In the genomic region with DNA sequence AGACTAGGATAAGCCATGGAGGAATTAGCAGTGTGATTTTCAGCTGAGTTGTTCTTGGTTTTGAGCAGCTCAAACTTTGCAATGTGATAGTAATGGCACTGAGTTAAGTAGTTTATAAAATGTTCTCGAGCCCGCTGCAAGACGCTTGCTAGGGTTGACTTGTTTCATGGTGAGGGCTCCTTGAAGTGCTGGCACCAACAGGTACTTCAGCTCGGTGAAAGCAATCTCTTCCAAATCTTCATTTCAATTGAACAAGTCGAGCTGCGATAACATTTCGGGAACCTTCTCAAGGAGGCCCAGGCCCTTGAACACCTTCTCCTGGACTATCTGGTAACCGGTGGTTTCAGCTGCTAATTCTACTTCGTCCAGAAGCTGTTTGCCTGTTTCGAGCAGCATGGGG, we compare ENCODE assay signal across 27 cellular contexts. TPM values are rescaled to one million over a fixed set of nuclear protein-coding genes. Genes with fewer than 3 reads are reported as not detected.
DNase-seq lines count a peak whose midpoint lies in the region; ATAC-seq, FAIRE-seq and TF ChIP-seq lines count a peak whose summit lies in the region.
"Had no signal": no experiment of that assay in that cellular context is flagged by ENCODE, and none has a peak within 500 bp of the region (broad histone marks: within the 10 kb centered on the region; RNA-seq: fewer than 3 reads in every experiment).

No MANE protein-coding gene starts in this region.

- no peak overlapping the region for H2BK120ac ChIP-seq in neuronal stem cell (ENCODE audit: low read depth, low read length)

- H3K27me3 ChIP-seq in K562 (ENCODE audit: control insufficient read depth in 2 of 2, insufficient read depth in 2 of 2, low read length in 2 of 2) (peaks cover 28 to 30% of the 10 kb centered on the region in 2 experiments), neuronal stem cell (ENCODE audit: control insufficient read depth in 3 of 3, insufficient read depth in 3 of 3, low read depth in 1 of 3, low read length in 3 of 3) (peaks cover 0 to 9% (median 0%) of the 10 kb centered on the region in 3 experiments)
- H3K27me3 ChIP-seq: BE2C, BLaER1 had no signal

- DNase-seq in DMS79 (lab: John Stamatoyannopoulos, UW) (peak; percentile 53), DMS79 treated with DMSO at 0.1 percent for 48 hours (lab: John Stamatoyannopoulos, UW) (peak; percentile 39), K562 (ENCODE audit: extremely low read depth in 1 of 4, low spot score in 3 of 4) (no peak), neuronal stem cell (ENCODE audit: low spot score) (no peak), NCI-H748 treated with DMSO at 0.1 percent for 48 hours (lab: John Stamatoyannopoulos, UW) (no peak), SKM-1 (lab: John Stamatoyannopoulos, UW; ENCODE audit: unreplicated experiment) (no peak)
- DNase-seq: 8988T; ACHN; BE2C; C1 segment of cervical spinal cord; CD4-positive, alpha-beta memory T cell; CD4-positive, CD25-positive, alpha-beta regulatory T cell; CD8-positive, alpha-beta memory T cell; COR-L47; DMS 273 treated with DMSO at 0.1 percent for 48 hours; DMS153; DMS53; DND-41; EL; GDM1 had no signal

- no peak overlapping the region for H3K18ac ChIP-seq in neuronal stem cell (ENCODE audit: low read length)

- H4K91ac ChIP-seq in neuronal stem cell (ENCODE audit: low read depth, low read length, poor library complexity): no peak overlapping the region

- TF ChIP-seq EP300 in K562 (IDR thresholded peaks at IDR 0.05; ENCODE audit: low read length): no peak

- ATAC-seq in K562: no peak; the same call in 2 of the 3 replicates
- no peak for ATAC-seq in GM18907 (IDR thresholded peaks at IDR 0.05; ENCODE audit: unreplicated experiment)
- ATAC-seq in GM18520 (IDR thresholded peaks at IDR 0.05; ENCODE audit: unreplicated experiment): no peak
- ATAC-seq: GM12878 had no signal

- H3K27ac ChIP-seq in K562 (ENCODE audit: extremely low read depth, low read depth, low read length): no peak overlapping the region
- H3K27ac ChIP-seq in neuronal stem cell (replicated peaks; ENCODE audit: low read length): no peak overlapping the region
- H3K27ac ChIP-seq: BLaER1 had no signal

- H3K4me1 ChIP-seq in K562 (replicated peaks in 1 of 2; ENCODE audit: control insufficient read depth in 2 of 2, insufficient read depth in 2 of 2, low read length in 2 of 2) (peaks cover 0 to 4% of the 10 kb centered on the region in 2 experiments; a peak in 1 of 5 replicates), neuronal stem cell (ENCODE audit: control insufficient read depth in 2 of 2, insufficient read depth in 1 of 2, low read depth in 1 of 2, low read length in 2 of 2) (no peaks in the 10 kb centered on the region)
- H3K4me1 ChIP-seq: BE2C, BLaER1 had no signal

- H3K79me1 ChIP-seq in neuronal stem cell (ENCODE audit: low read depth, low read length): no peaks in the 10 kb centered on the region

- no peak overlapping the region for H3K9ac ChIP-seq in K562 (ENCODE audit: insufficient read depth in 1 of 2, low read depth in 2 of 2, low read length in 2 of 2)
- no peak overlapping the region for H3K9ac ChIP-seq in neuronal stem cell (ENCODE audit: low read depth, low read length, poor library complexity)
- H3K9ac ChIP-seq: BLaER1 had no signal

- no peak overlapping the region for H2AK5ac ChIP-seq in neuronal stem cell (ENCODE audit: low read depth, low read length)

- no peak overlapping the region for H2BK12ac ChIP-seq in neuronal stem cell (ENCODE audit: low read length)

- H2BK15ac ChIP-seq in neuronal stem cell (ENCODE audit: low read length): no peak overlapping the region

- intact Hi-C loops in K562 (cut with micrococcal nuclease): no loop called here

- H3K23ac ChIP-seq in neuronal stem cell (ENCODE audit: low read depth, low read length, poor library complexity): no peak overlapping the region

- no peaks in the 10 kb centered on the region for H3K9me1 ChIP-seq in K562 (ENCODE audit: control insufficient read depth, insufficient read depth, low read length)

- H3K4me3 ChIP-seq in K562 (no peak overlapping the region), neuronal stem cell (ENCODE audit: low read length in 2 of 2) (no peak overlapping the region)
- H3K4me3 ChIP-seq: BLaER1, GM12878 had no signal

- CTCF ChIA-PET in K562 (lab: Yijun Ruan, JAX; ENCODE audit: low intra/inter-chr PET ratio): no interaction called here

- TF ChIP-seq RAD21 in K562 (CRISPR knock-in tag; conservative IDR thresholded peaks at IDR 0.05 in 1 of 2, IDR thresholded peaks at IDR 0.05 in 1 of 2): no peak

- TF ChIP-seq CTCF in K562 (IDR thresholded peaks at IDR 0.05 in 2 of 3, conservative IDR thresholded peaks at IDR 0.05 in 1 of 3; ENCODE audit: insufficient read depth in 2 of 3, low read depth in 1 of 3, low read length in 3 of 3): no peak

- H3K9me3 ChIP-seq in K562 (replicated peaks; ENCODE audit: control insufficient read depth, insufficient read depth, low read depth, low read length) (no peaks in the 10 kb centered on the region), neuronal stem cell (replicated peaks in 1 of 2; ENCODE audit: control insufficient read depth in 2 of 2, insufficient read depth in 1 of 2, low read depth in 1 of 2, low read length in 2 of 2) (no peaks in the 10 kb centered on the region)
- H3K9me3 ChIP-seq: BE2C had no signal

- H3K14ac ChIP-seq in neuronal stem cell (ENCODE audit: low read length): no peak overlapping the region

- H2BK5ac ChIP-seq in neuronal stem cell (ENCODE audit: low read length): no peak overlapping the region

- no peak for TF ChIP-seq POLR2A in K562 (conservative IDR thresholded peaks at IDR 0.05)

- no TSS peak for BruUV-seq in K562 (replicated peaks; lab: Mats Ljungman, UMichigan)

- H3K79me2 ChIP-seq in K562 (ENCODE audit: control insufficient read depth, insufficient read depth, low read length): no peaks in the 10 kb centered on the region

- H2AFZ ChIP-seq in K562 (ENCODE audit: low read depth, low read length) (peak overlapping the region; percentile 57; the same call in 1 of the 2 replicates), neuronal stem cell (ENCODE audit: low read length) (peak overlapping the region; percentile 35)

- POLR2A ChIA-PET in K562 (lab: Yijun Ruan, JAX): interaction anchor here (0.6 to 1.2 kb wide), 3 partner anchors 27 to 112 kb away, joined by 3 to 4 read pairs (median 3); a partner anchor contains a TSS

- H3K4ac ChIP-seq in neuronal stem cell (ENCODE audit: low read length): no peak overlapping the region

- no peak for FAIRE-seq in K562 (lab: Jason Lieb, UNC)
- FAIRE-seq: A204.1, GM12878, GM12892, GM18507 had no signal

- no peak overlapping the region for H3K4me2 ChIP-seq in K562 (ENCODE audit: insufficient read depth, low read length)
- H3K4me2 ChIP-seq in neuronal stem cell (ENCODE audit: insufficient read depth, low read length, poor library complexity, severe bottlenecking): no peak overlapping the region
- H3K4me2 ChIP-seq: BLaER1 had no signal

- 3% methylated on average over 10 of the region's 10 CpGs for WGBS in K562 (ENCODE audit: insufficient coverage, low coverage, missing lambda C conversion rate)
- no CpG with 5 or more reads among the region's 10 CpGs for WGBS in neuronal stem cell (ENCODE audit: extremely low coverage in 2 of 2, insufficient read length in 2 of 2, insufficient replicate concordance in 1 of 2), 2 donors

- no peaks in the 10 kb centered on the region for H4K20me1 ChIP-seq in K562 (replicated peaks; ENCODE audit: control insufficient read depth, insufficient read depth, low read length)
- H4K20me1 ChIP-seq: BLaER1 had no signal

- in situ Hi-C loops in K562 (cut with MboI): no loop called here

- no peak overlapping the region for H4K8ac ChIP-seq in neuronal stem cell (ENCODE audit: low read depth, low read length)

- H3K36me3 ChIP-seq in K562 (ENCODE audit: control insufficient read depth, insufficient read depth, low read length): no peaks in the 10 kb centered on the region
- no peaks in the 10 kb centered on the region for H3K36me3 ChIP-seq in neuronal stem cell (replicated peaks in 1 of 2; ENCODE audit: control insufficient read depth in 2 of 2, insufficient read depth in 2 of 2, low read length in 2 of 2)
- H3K36me3 ChIP-seq: BE2C, BLaER1 had no signal

TF ChIP-seq in K562, 482 proteins besides CTCF, POLR2A, EP300 and RAD21 (continues in another document):
- TF ChIP-seq, protein P1, sequence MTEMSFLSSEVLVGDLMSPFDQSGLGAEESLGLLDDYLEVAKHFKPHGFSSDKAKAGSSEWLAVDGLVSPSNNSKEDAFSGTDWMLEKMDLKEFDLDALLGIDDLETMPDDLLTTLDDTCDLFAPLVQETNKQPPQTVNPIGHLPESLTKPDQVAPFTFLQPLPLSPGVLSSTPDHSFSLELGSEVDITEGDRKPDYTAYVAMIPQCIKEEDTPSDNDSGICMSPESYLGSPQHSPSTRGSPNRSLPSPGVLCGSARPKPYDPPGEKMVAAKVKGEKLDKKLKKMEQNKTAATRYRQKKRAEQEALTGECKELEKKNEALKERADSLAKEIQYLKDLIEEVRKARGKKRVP (CRISPR knock-in tag; IDR thresholded peaks at IDR 0.05): no peak
- TF ChIP-seq SNRNP70 (optimal IDR thresholded peaks at IDR 0.05; ENCODE audit: low read depth, low read length) (no peak), GTF2F1 (IDR thresholded peaks at IDR 0.05; ENCODE audit: low read depth, low read length) (no peak), PRPF4 (IDR thresholded peaks at IDR 0.05; ENCODE audit: insufficient read depth, low read depth, low read length, poor library complexity, severe bottlenecking) (no peak), TAF1 (IDR thresholded peaks at IDR 0.05; ENCODE audit: control insufficient read depth, extremely low read depth, insufficient read depth, low read length, severe bottlenecking) (no peak)

RNA-seq across cellular contexts. Expression of a gene that starts 50.8 kb away (rescaled TPM):
- 31.8 and 78.8 TPM in 2 replicates for total RNA-seq in K562 (2011; cell fraction: chromatin; rRNA removed; ENCODE audit: low replicate concordance)
- 39.7 and 41.7 TPM in 2 replicates for total RNA-seq in K562 (2011; cell fraction: nucleolus; rRNA removed)
- total RNA-seq in K562 (2011; cell fraction: nucleoplasm; rRNA removed): 50.8 and 61.4 TPM in 2 replicates
- total RNA-seq in K562 (2014; rRNA removed) (61.3 and 61.6 TPM in 2 replicates), K562 (2014; rRNA removed; fragmentation: Illumina TruSeq; extraction: Trizol) (78.1 and 101 TPM in 2 replicates), K562 (2015; rRNA removed; fragmentation: Illumina TruSeq; extraction: Trizol) (66.8 and 70.2 TPM in 2 replicates), K562 (2021) (61.8 and 63.0 TPM in 2 replicates)
- polyA plus RNA-seq in K562 (2011; rRNA removed) (42.5 and 85.4 TPM in 2 replicates), K562 (2014; fragmentation: Illumina TruSeq; extraction: Trizol) (60.7 and 66.9 TPM in 2 replicates), K562 (2014; fragmentation: Nextera tagmentation; extraction: Ambion mirVana) (10 to 100 TPM; 21.0 to 26.0 TPM), K562 (2014; rRNA removed) (54.8 and 59.5 TPM in 2 replicates)
- 18.3 and 20.7 TPM in 2 replicates for polyA plus RNA-seq in K562 (2011; cell fraction: cytosol; rRNA removed)
- polyA plus RNA-seq in K562 (2011; cell fraction: nucleus; rRNA removed): 15.0 and 15.5 TPM in 2 replicates
- 40.5 and 70.9 TPM in 2 replicates for polyA plus RNA-seq in K562 (2012)
- 61.2 and 78.5 TPM in 2 replicates for polyA minus RNA-seq in K562 (2011; rRNA and poly(A)+ RNA removed)
- 19.2 and 34.3 TPM in 2 replicates for polyA minus RNA-seq in K562 (2011; cell fraction: cytosol; rRNA and poly(A)+ RNA removed)
- polyA minus RNA-seq in K562 (2011; cell fraction: nucleus; rRNA and poly(A)+ RNA removed): 39.3 and 54.0 TPM in 2 replicates
- polyA plus RNA-seq in neuronal stem cell (2013, experiment 1 of 2): 44.3 TPM
- polyA plus RNA-seq in neuronal stem cell (2013, experiment 2 of 2): 44.7 TPM

Comparison
In these comparisons a context has a peak if more than half of its experiments do, and no peak if none do; other contexts are left out.
1. DNase-seq: peak in DMS79 (single experiment) and DMS79 treated with DMSO at 0.1 percent for 48 hours (single experiment); none in K562 (0 of 4), neuronal stem cell (single experiment), NCI-H748 treated with DMSO at 0.1 percent for 48 hours (single experiment) and SKM-1 (single experiment).